In genomic region chr16:85162478-85163277, GRCh38 we compare ENCODE assay signal across 10 cellular contexts. TPM values are rescaled to one million over a fixed set of nuclear protein-coding genes. Genes with fewer than 3 reads are reported as not detected.
DNase-seq lines count a peak whose midpoint lies in the region; ATAC-seq, FAIRE-seq and TF ChIP-seq lines count a peak whose summit lies in the region.
"Had no signal": no experiment of that assay in that cellular context is flagged by ENCODE, and none has a peak within 500 bp of the region (broad histone marks: within the 10 kb centered on the region; RNA-seq: fewer than 3 reads in every experiment).

No MANE protein-coding gene starts in this region.

- no peak for TF ChIP-seq RAD21 in A549 (conservative IDR thresholded peaks at IDR 0.05 in 1 of 2, IDR thresholded peaks at IDR 0.05 in 1 of 2)

- FAIRE-seq in A549 (lab: Jason Lieb, UNC): no peak

- 75% methylated on average over 23 of the region's 36 CpGs for WGBS in A549 (ENCODE audit: missing lambda C conversion rate)
- WGBS in mesendoderm (ENCODE audit: extremely low coverage, insufficient coverage, low lambda C conversion rate): no CpG with 5 or more reads among the region's 36 CpGs

- POLR2A ChIA-PET in A549 (lab: Yijun Ruan, JAX): no interaction called here

- no peak overlapping the region for H3K23ac ChIP-seq in mesendoderm (ENCODE audit: low read length)

- DNase-seq in A549 (ENCODE audit: low read depth in 1 of 2, low spot score in 1 of 2) (no peak), NCI-H1694 treated with DMSO at 0.1 percent for 48 hours (lab: John Stamatoyannopoulos, UW) (peak; percentile 73), fibroblast of gingiva (ENCODE audit: low read depth) (peak; percentile 75), neural crest cell (ENCODE audit: low read depth, low spot score) (no peak), pons (ENCODE audit: low spot score) (no peak), mesendoderm (no peak), NCI-H748 (lab: John Stamatoyannopoulos, UW; ENCODE audit: unreplicated experiment) (no peak)
- DNase-seq: C1 segment of cervical spinal cord had no signal

- H3K27me3 Mint-ChIP-seq in neural crest cell (ENCODE audit: low read depth): peaks cover 13% of the 10 kb centered on the region

- no peak overlapping the region for H4K8ac ChIP-seq in mesendoderm (ENCODE audit: low read depth, low read length)

- H3K9me3 Mint-ChIP-seq in neural crest cell: no peaks in the 10 kb centered on the region

- peak overlapping the region; percentile 6 for H3K4me3 Mint-ChIP-seq in neural crest cell

- H3K56ac ChIP-seq in mesendoderm (ENCODE audit: low read length): no peak overlapping the region

- H3K4me2 ChIP-seq in A549 (no peak overlapping the region), mesendoderm (ENCODE audit: low read length) (no peak overlapping the region)

- no peak for TF ChIP-seq POLR2A in A549 (IDR thresholded peaks at IDR 0.05; ENCODE audit: low read length)

- H3K4me3 ChIP-seq in A549 (no peak overlapping the region), mesendoderm (ENCODE audit: low read length) (no peak overlapping the region)
- H3K4me3 ChIP-seq: skin epidermis had no signal

- TF ChIP-seq EP300 in A549 (IDR thresholded peaks at IDR 0.05): no peak

- H2BK15ac ChIP-seq in mesendoderm (replicated peaks; ENCODE audit: low read depth): no peak overlapping the region

- H3K79me1 ChIP-seq in mesendoderm (ENCODE audit: low read length): no peaks in the 10 kb centered on the region

- no peak overlapping the region for H2BK120ac ChIP-seq in mesendoderm (ENCODE audit: low read depth, low read length)

- no peaks in the 10 kb centered on the region for H3K9me3 ChIP-seq in A549

- no peak for TF ChIP-seq CTCF in A549 (IDR thresholded peaks at IDR 0.05)
- no peak for TF ChIP-seq CTCF in neural crest cell (conservative IDR thresholded peaks at IDR 0.05)

- no peak overlapping the region for H4K5ac ChIP-seq in mesendoderm (ENCODE audit: low read length)

- H3K27ac ChIP-seq in A549 (no peak overlapping the region), mesendoderm (ENCODE audit: low read depth, low read length) (no peak overlapping the region)

- peaks cover 32% of the 10 kb centered on the region for H3K4me1 Mint-ChIP-seq in neural crest cell

- CTCF ChIA-PET in A549 (lab: Yijun Ruan, JAX): interaction anchor here (0.6 to 2.9 kb wide), 9 partner anchors 13 to 141 kb away, joined by 3 to 9 read pairs (median 3); no protein-coding TSS in a partner anchor

- ATAC-seq in A549: peak; percentile 11 to 22; a peak in 1 of 6 replicates
- ATAC-seq in HG02571 (IDR thresholded peaks at IDR 0.05; ENCODE audit: unreplicated experiment): no peak

- H3K36me3 Mint-ChIP-seq in neural crest cell (ENCODE audit: low read depth): no peaks in the 10 kb centered on the region

- no peaks in the 10 kb centered on the region for H3K79me2 ChIP-seq in mesendoderm (ENCODE audit: control insufficient read depth, insufficient read depth, low read length)

- no peak overlapping the region for H3K18ac ChIP-seq in mesendoderm (ENCODE audit: low read length)

- H3K4me1 ChIP-seq in A549 (peaks cover 5% of the 10 kb centered on the region), mesendoderm (ENCODE audit: control insufficient read depth, low read depth, low read length) (peaks cover 6% of the 10 kb centered on the region)

- no peak overlapping the region for H3K4ac ChIP-seq in mesendoderm (ENCODE audit: low read depth, low read length)

- no peaks in the 10 kb centered on the region for H3K27me3 ChIP-seq in mesendoderm (ENCODE audit: insufficient read depth, low read length, poor library complexity)

- no peak overlapping the region for H2AK5ac ChIP-seq in mesendoderm (ENCODE audit: low read length)

- no peak overlapping the region for H3K27ac Mint-ChIP-seq in neural crest cell (ENCODE audit: unreplicated experiment)

- no peaks in the 10 kb centered on the region for H3K36me3 ChIP-seq in mesendoderm (ENCODE audit: control insufficient read depth, insufficient read depth, low read length)

- H3K9ac ChIP-seq in mesendoderm (ENCODE audit: low read length): no peak overlapping the region

- no peak overlapping the region for H2BK5ac ChIP-seq in mesendoderm (ENCODE audit: low read length)

TF ChIP-seq in A549, 52 proteins besides CTCF, POLR2A, EP300 and RAD21:
- no peak for TF ChIP-seq FOSB (CRISPR knock-in tag; IDR thresholded peaks at IDR 0.05)
- TF ChIP-seq, protein P1, sequence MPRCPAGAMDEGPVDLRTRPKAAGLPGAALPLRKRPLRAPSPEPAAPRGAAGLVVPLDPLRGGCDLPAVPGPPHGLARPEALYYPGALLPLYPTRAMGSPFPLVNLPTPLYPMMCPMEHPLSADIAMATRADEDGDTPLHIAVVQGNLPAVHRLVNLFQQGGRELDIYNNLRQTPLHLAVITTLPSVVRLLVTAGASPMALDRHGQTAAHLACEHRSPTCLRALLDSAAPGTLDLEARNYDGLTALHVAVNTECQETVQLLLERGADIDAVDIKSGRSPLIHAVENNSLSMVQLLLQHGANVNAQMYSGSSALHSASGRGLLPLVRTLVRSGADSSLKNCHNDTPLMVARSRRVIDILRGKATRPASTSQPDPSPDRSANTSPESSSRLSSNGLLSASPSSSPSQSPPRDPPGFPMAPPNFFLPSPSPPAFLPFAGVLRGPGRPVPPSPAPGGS (IDR thresholded peaks at IDR 0.05): no peak
- TF ChIP-seq NPAS2 (CRISPR knock-in tag; IDR thresholded peaks at IDR 0.05; ENCODE audit: borderline replicate concordance): no peak
- no peak for TF ChIP-seq HOXB13 (CRISPR knock-in tag; IDR thresholded peaks at IDR 0.05; ENCODE audit: low read depth)
- TF ChIP-seq, protein P2, sequence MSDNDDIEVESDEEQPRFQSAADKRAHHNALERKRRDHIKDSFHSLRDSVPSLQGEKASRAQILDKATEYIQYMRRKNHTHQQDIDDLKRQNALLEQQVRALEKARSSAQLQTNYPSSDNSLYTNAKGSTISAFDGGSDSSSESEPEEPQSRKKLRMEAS (IDR thresholded peaks at IDR 0.05): no peak
- TF ChIP-seq, protein P3, sequence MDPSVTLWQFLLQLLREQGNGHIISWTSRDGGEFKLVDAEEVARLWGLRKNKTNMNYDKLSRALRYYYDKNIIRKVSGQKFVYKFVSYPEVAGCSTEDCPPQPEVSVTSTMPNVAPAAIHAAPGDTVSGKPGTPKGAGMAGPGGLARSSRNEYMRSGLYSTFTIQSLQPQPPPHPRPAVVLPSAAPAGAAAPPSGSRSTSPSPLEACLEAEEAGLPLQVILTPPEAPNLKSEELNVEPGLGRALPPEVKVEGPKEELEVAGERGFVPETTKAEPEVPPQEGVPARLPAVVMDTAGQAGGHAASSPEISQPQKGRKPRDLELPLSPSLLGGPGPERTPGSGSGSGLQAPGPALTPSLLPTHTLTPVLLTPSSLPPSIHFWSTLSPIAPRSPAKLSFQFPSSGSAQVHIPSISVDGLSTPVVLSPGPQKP (IDR thresholded peaks at IDR 0.05; ENCODE audit: low read depth, low read length): no peak
TF ChIP-seq in A549: peak in this region for 0.

RNA-seq across cellular contexts. Expression of gene CIBAR2, which starts 50.4 kb away (rescaled TPM):
- 0.15 TPM in 1 of 2 replicates, not detected in the other for polyA plus RNA-seq in A549 (2011; rRNA removed)
- polyA plus RNA-seq in A549 (2012; cell fraction: cytosol; rRNA removed): 0.05 TPM in 1 of 2 replicates, not detected in the other
- 0.11 TPM in 1 of 2 replicates, not detected in the other for polyA plus RNA-seq in A549 (2012; cell fraction: nucleus; rRNA removed)
- polyA plus RNA-seq in A549 (2017; fragmentation: RNase III; extraction: RNeasy Plus Mini Kit Qiagen cat#74134 plus additional on column Dnase treatment): 0.04 TPM in 1 of 3 replicates, not detected in the others
- polyA minus RNA-seq in A549 (2011; rRNA and poly(A)+ RNA removed): not detected in 2 replicates
- not detected in 2 replicates for total RNA-seq in neural crest cell
- 0.07 TPM for polyA plus RNA-seq in mesendoderm (2013, experiment 1 of 2)
- not detected for polyA plus RNA-seq in mesendoderm (2013, experiment 2 of 2)

Comparison
In these comparisons a context has a peak if more than half of its experiments do, and no peak if none do; other contexts are left out.
1. DNase-seq: peak in NCI-H1694 treated with DMSO at 0.1 percent for 48 hours (single experiment) and fibroblast of gingiva (single experiment); none in A549 (0 of 2), neural crest cell (single experiment), pons (single experiment), mesendoderm (single experiment) and NCI-H748 (single experiment).